ENCODE assay signal across 1 cellular context in genomic region chr12:38704455-38704854, GRCh38.
TF ChIP-seq lines count a peak whose summit lies in the region.

No MANE protein-coding gene starts in this region.

TF ChIP-seq in HepG2, 621 proteins besides CTCF, POLR2A, EP300 and RAD21 (continued from another document):
- TF ChIP-seq ZNF510 (CRISPR knock-in tag; IDR thresholded peaks at IDR 0.05; ENCODE audit: low read depth) = no peak
- no peak for TF ChIP-seq ZNF678 (CRISPR knock-in tag; IDR thresholded peaks at IDR 0.05)
- no peak for TF ChIP-seq THYN1 (CRISPR knock-in tag; IDR thresholded peaks at IDR 0.05; ENCODE audit: borderline replicate concordance, low read depth)
- no peak for TF ChIP-seq FLYWCH1 (CRISPR knock-in tag; IDR thresholded peaks at IDR 0.05)
- TF ChIP-seq ZNF205 (CRISPR knock-in tag; IDR thresholded peaks at IDR 0.05) = no peak
- no peak for TF ChIP-seq NCOR1 (IDR thresholded peaks at IDR 0.05; ENCODE audit: borderline replicate concordance, low read length)
